Comparison of ENCODE assay signal across 20 cellular contexts in genomic region chr18:43625582-43625981, GRCh38.
"Had no signal": no experiment of that assay in that cellular context is flagged by ENCODE, and none has a peak within 500 bp of the region (broad histone marks: within the 10 kb centered on the region; RNA-seq: fewer than 3 reads in every experiment).

No MANE protein-coding gene starts in this region.

- H3K9me3 ChIP-seq: left ventricle myocardium inferior, ovary, right atrium auricular region, suprapubic skin, thoracic aorta, tibial artery, upper lobe of right lung had no signal

- H3K4me3 ChIP-seq: left ventricle myocardium inferior, lung, ovary, right atrium auricular region, skin epidermis, suprapubic skin, thoracic aorta, tibial artery, upper lobe of right lung had no signal

- H3K4me1 ChIP-seq: left ventricle myocardium inferior, right atrium auricular region, suprapubic skin, tibial artery, upper lobe of right lung had no signal

- H3K27me3 ChIP-seq: ovary, right atrium auricular region, suprapubic skin, tibial artery, upper lobe of right lung had no signal

- H3K36me3 ChIP-seq: left ventricle myocardium inferior, ovary, right atrium auricular region, suprapubic skin, thoracic aorta, tibial artery, upper lobe of right lung had no signal

- DNase-seq: islet precursor cell; left ventricle myocardium inferior; mesendoderm; naive B cell; natural killer cell; ovary; stimulated activated CD4-positive, alpha-beta T cell treated with anti-CD3 and anti-CD28 coated beads, Interleukin-12 subunit alpha, Interleukin-12 subunit beta, amount 100 ng/mL, for 4 hours; stimulated activated CD4-positive, alpha-beta T cell treated with anti-CD3 and anti-CD28 coated beads, Interleukin-15, amount 100 ng/mL, for 24 hours; stimulated activated CD4-positive, alpha-beta T cell treated with anti-CD3 and anti-CD28 coated beads, Interleukin-2, amount 100 ng/mL, for 24 hours; stimulated activated CD4-positive, alpha-beta T cell treated with anti-CD3 and anti-CD28 coated beads, Interleukin-4, amount 100 ng/mL, for 1 hour; stimulated activated naive CD4-positive, alpha-beta T cell; tibial artery; trophoblast cell; upper lobe of right lung had no signal

- ATAC-seq: natural killer cell, sciatic nerve, upper lobe of right lung had no signal

- H3K27ac ChIP-seq: left ventricle myocardium inferior, ovary, right atrium auricular region, skin epidermis, suprapubic skin, thoracic aorta, tibial artery, upper lobe of right lung had no signal
